In the genomic region with DNA sequence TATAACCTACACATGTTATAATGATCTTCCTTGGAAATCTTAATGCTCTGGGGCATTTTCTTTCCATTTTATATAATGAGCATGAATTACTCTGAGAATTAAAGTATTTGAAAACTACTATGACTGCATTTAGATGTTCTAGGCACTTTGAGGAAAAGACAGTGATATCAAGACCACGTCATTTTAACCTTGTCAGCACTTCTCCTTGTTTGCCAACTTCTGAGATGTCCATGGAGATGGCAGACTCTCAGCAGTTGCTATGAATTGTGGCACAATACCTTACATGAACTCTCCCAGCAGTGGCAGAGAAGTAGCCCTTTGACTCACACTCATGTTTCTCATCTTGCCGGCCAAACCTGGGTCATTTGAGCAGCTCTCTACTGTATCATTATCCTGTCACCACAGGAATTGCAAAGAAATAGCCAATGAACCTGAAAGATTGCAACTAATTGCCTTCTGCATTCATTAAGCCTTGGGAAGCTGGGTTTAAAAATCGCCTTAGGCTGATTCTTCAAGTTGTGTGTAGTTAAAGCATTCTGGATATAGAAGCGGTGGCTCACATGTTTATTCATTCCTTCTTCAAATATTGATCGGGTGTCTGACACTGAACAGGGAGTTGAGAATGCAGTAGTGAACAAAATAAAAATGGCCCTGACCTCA, we compare ENCODE assay signal across 12 cellular contexts.
"Had no signal": no experiment of that assay in that cellular context is flagged by ENCODE, and none has a peak within 500 bp of the region (broad histone marks: within the 10 kb centered on the region; RNA-seq: fewer than 3 reads in every experiment).

No MANE protein-coding gene starts in this region.

- H3K4me3 ChIP-seq: dorsolateral prefrontal cortex, esophagus squamous epithelium, psoas muscle, sigmoid colon, thoracic aorta had no signal

- H3K4me1 ChIP-seq: esophagus squamous epithelium, psoas muscle, sigmoid colon had no signal

- H3K9me3 ChIP-seq: esophagus squamous epithelium, psoas muscle, sigmoid colon, thoracic aorta had no signal

- DNase-seq: activated CD4-positive, alpha-beta T cell treated with anti-CD3 and anti-CD28 coated beads, Interleukin-2, amount 50 U/mL, for 1 hour; activated naive CD4-positive, alpha-beta T cell treated with anti-CD3 and anti-CD28 coated beads, Interleukin-2, amount 10 ng/mL, durations not matched to agents 7 days and 5 days; brain microvascular endothelial cell; dorsolateral prefrontal cortex; esophagus squamous epithelium; foreskin fibroblast; nephron progenitor cell; psoas muscle; sigmoid colon; stimulated activated CD8-positive, alpha-beta memory T cell treated with anti-CD3 and anti-CD28 coated beads, Interleukin-4, amount 100 ng/mL, for 48 hours; stimulated activated naive CD8-positive, alpha-beta T cell treated with anti-CD3 and anti-CD28 coated beads, Interleukin-15, amount 100 ng/mL, for 72 hours had no signal

- H3K27me3 ChIP-seq: brain microvascular endothelial cell, dorsolateral prefrontal cortex, esophagus squamous epithelium, sigmoid colon had no signal

- H3K27ac ChIP-seq: brain microvascular endothelial cell, dorsolateral prefrontal cortex, esophagus squamous epithelium, psoas muscle, sigmoid colon, thoracic aorta had no signal

- ATAC-seq: psoas muscle; stimulated activated naive CD8-positive, alpha-beta T cell treated with anti-CD3 and anti-CD28 coated beads, Interleukin-15, amount 100 ng/mL, for 72 hours had no signal

- H3K36me3 ChIP-seq: brain microvascular endothelial cell, esophagus squamous epithelium, sigmoid colon, thoracic aorta had no signal
